9 cellular contexts compared by ENCODE assay signal in the genomic region with DNA sequence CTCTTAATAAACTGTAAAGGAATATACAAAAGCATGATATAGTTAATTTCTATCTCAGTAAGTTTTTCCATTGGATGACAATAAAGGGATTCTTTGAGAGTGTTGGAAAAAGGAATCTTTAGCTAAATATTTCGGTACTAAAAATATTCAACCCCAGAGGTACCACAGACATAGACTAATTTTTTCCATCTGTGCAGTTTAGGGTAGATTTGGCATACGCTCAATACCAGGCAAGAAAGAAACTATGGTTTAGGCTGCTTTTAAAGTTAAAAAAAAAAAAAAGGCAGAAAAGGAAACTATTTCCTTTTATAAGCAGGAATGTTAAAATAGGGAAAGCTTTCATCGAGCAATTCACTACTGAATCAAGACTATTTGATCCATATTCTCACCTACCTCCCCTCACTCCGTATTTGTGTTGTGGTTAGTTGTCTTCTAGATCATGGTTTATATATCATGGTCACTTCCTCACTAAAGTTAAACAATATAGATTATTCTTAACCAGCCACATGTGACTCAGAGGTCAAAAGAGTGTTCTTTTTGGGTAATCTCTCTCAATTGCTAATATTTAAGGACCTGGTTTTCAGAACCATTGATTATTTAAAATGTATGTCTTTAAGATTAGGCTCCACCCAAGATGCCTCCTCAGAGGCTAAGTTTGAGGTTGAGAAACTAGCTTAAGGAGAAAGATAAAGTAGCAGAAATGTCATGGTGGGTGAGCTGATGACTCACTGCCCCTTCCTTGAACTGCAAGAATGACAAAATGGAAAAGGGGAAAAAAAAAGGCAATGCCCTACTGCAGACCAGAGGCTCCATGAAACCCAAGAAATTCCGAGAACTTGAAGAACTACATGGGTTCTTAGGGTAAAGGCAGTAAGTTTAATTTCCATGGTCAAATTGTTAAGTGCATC. TPM values are rescaled to one million over a fixed set of nuclear protein-coding genes. Genes with fewer than 3 reads are reported as not detected.
DNase-seq lines count a peak whose midpoint lies in the region; ATAC-seq and TF ChIP-seq lines count a peak whose summit lies in the region.
"Not testable (repeated sequence)": the region's sequence is repeated elsewhere in the genome, so short reads cannot be mapped to it uniquely, and the experiment has no call there.
"Had no signal": no experiment of that assay in that cellular context is flagged by ENCODE, and none has a peak within 500 bp of the region (broad histone marks: within the 10 kb centered on the region; RNA-seq: fewer than 3 reads in every experiment).

No MANE protein-coding gene starts in this region.

- not testable (repeated sequence) for H3K27ac ChIP-seq in AG04450 (ENCODE audit: low read depth, low read length)

- ATAC-seq in GM18907 (IDR thresholded peaks at IDR 0.05; ENCODE audit: unreplicated experiment), result peak; percentile 59
- peak; percentile 87 for ATAC-seq in activated CD8-positive, alpha-beta T cell treated with anti-CD3 and anti-CD28 coated beads for 36 hours

- not testable (repeated sequence) for H3K4me1 Mint-ChIP-seq in activated CD8-positive, alpha-beta T cell treated with anti-CD3 and anti-CD28 coated beads for 36 hours (ENCODE audit: low read depth)

- POLR2A ChIA-PET in AG04450 (lab: Yijun Ruan, JAX); activated CD8-positive, alpha-beta T cell treated with anti-CD3 and anti-CD28 coated beads for 36 hours (lab: Charles Lee): not testable (repeated sequence)

- CTCF ChIA-PET in AG04450 (lab: Charles Lee); activated CD8-positive, alpha-beta T cell treated with anti-CD3 and anti-CD28 coated beads for 36 hours (lab: Charles Lee): not testable (repeated sequence)

- not testable (repeated sequence) for H3K9me3 ChIP-seq in AG04450 (ENCODE audit: control insufficient read depth, insufficient read depth, low read length)

- not testable (repeated sequence) for H3K9me3 Mint-ChIP-seq in activated CD8-positive, alpha-beta T cell treated with anti-CD3 and anti-CD28 coated beads for 36 hours

- not testable (repeated sequence) for TF ChIP-seq CTCF in AG04450 (IDR thresholded peaks at IDR 0.05; ENCODE audit: low read depth, low read length); activated CD8-positive, alpha-beta T cell treated with anti-CD3 and anti-CD28 coated beads for 36 hours (IDR thresholded peaks at IDR 0.05); choroid plexus epithelial cell (conservative IDR thresholded peaks at IDR 0.05; ENCODE audit: low read depth, low read length)

- not testable (repeated sequence) for H3K27ac Mint-ChIP-seq in activated CD8-positive, alpha-beta T cell treated with anti-CD3 and anti-CD28 coated beads for 36 hours

- H3K4me3 ChIP-seq in AG04450 (ENCODE audit: low read depth, low read length); choroid plexus epithelial cell (ENCODE audit: low read depth, low read length): not testable (repeated sequence)

- H3K36me3 Mint-ChIP-seq in activated CD8-positive, alpha-beta T cell treated with anti-CD3 and anti-CD28 coated beads for 36 hours (ENCODE audit: low read depth), result not testable (repeated sequence)

- not testable (repeated sequence) for H3K27me3 ChIP-seq in AG04450 (ENCODE audit: control insufficient read depth, insufficient read depth, low read length)

- intact Hi-C loops in activated CD8-positive, alpha-beta T cell treated with anti-CD3 and anti-CD28 coated beads for 36 hours (cut with micrococcal nuclease), result not testable (repeated sequence)

- not testable (repeated sequence) for H3K4me3 Mint-ChIP-seq in activated CD8-positive, alpha-beta T cell treated with anti-CD3 and anti-CD28 coated beads for 36 hours

- in situ Hi-C loops in KBM-7 (cut with MboI; ENCODE audit: low pct_unique_long_range_greater_than_20kb, low sequenced_read_pairs), result not testable (repeated sequence)

- H3K27me3 Mint-ChIP-seq in activated CD8-positive, alpha-beta T cell treated with anti-CD3 and anti-CD28 coated beads for 36 hours, result not testable (repeated sequence)

- DNase-seq in AG04450 (ENCODE audit: low read depth, low spot score), result peak; percentile 0
- peak; percentile 37 for DNase-seq in KBM-7
- DNase-seq in SIG-M5 treated with dmso at 0.1 percent for 504 hours (lab: John Stamatoyannopoulos, UW; ENCODE audit: unreplicated experiment), result peak; percentile 47
- peak; percentile 41 for DNase-seq in activated CD8-positive, alpha-beta T cell treated with anti-CD3 and anti-CD28 coated beads for 36 hours
- peak; percentile 62 for DNase-seq in choroid plexus epithelial cell (ENCODE audit: low read depth)
- DNase-seq in glomerular visceral epithelial cell (ENCODE audit: extremely low spot score), result peak; percentile 62
- peak; percentile 8 for DNase-seq in stimulated activated CD4-positive, alpha-beta T cell treated with anti-CD3 and anti-CD28 coated beads, Interleukin-15, amount 100 ng/mL, for 24 hours

RNA-seq across cellular contexts. Expression of gene FAM72B, which starts 20.0 kb away (rescaled TPM):
- 1.8 and 3.5 TPM in 2 replicates for polyA plus RNA-seq in AG04450 (2011; rRNA removed)
- polyA minus RNA-seq in AG04450 (2011; rRNA and poly(A)+ RNA removed), result 2.0 and 4.0 TPM in 2 replicates
- 10 to 100 TPM; 28.6 to 32.1 TPM for total RNA-seq in activated CD8-positive, alpha-beta T cell treated with anti-CD3 and anti-CD28 coated beads for 36 hours
- total RNA-seq: CD4-positive, alpha-beta memory T cell had no signal

RNA-seq across cellular contexts. Expression of gene SRGAP2C, which starts 20.7 kb away (rescaled TPM):
- polyA plus RNA-seq in AG04450 (2011; rRNA removed), result 9.2 and 9.4 TPM in 2 replicates
- polyA minus RNA-seq in AG04450 (2011; rRNA and poly(A)+ RNA removed), result 16.6 and 25.2 TPM in 2 replicates
- 10 to 100 TPM; 15.3 to 17.9 TPM for total RNA-seq in activated CD8-positive, alpha-beta T cell treated with anti-CD3 and anti-CD28 coated beads for 36 hours

Comparison
In these comparisons a context has a peak if more than half of its experiments do, and no peak if none do; other contexts are left out.
1. DNase-seq: peak in every context shown above with its lines; median percentile 62 in choroid plexus epithelial cell; 62 in glomerular visceral epithelial cell; 47 in SIG-M5 treated with dmso at 0.1 percent for 504 hours; 41 in activated CD8-positive, alpha-beta T cell treated with anti-CD3 and anti-CD28 coated beads for 36 hours; 37 in KBM-7; 8 in stimulated activated CD4-positive, alpha-beta T cell treated with anti-CD3 and anti-CD28 coated beads, Interleukin-15, amount 100 ng/mL, for 24 hours; 0 in AG04450.